ENCODE assay signal across 1 cellular context in the genomic region with DNA sequence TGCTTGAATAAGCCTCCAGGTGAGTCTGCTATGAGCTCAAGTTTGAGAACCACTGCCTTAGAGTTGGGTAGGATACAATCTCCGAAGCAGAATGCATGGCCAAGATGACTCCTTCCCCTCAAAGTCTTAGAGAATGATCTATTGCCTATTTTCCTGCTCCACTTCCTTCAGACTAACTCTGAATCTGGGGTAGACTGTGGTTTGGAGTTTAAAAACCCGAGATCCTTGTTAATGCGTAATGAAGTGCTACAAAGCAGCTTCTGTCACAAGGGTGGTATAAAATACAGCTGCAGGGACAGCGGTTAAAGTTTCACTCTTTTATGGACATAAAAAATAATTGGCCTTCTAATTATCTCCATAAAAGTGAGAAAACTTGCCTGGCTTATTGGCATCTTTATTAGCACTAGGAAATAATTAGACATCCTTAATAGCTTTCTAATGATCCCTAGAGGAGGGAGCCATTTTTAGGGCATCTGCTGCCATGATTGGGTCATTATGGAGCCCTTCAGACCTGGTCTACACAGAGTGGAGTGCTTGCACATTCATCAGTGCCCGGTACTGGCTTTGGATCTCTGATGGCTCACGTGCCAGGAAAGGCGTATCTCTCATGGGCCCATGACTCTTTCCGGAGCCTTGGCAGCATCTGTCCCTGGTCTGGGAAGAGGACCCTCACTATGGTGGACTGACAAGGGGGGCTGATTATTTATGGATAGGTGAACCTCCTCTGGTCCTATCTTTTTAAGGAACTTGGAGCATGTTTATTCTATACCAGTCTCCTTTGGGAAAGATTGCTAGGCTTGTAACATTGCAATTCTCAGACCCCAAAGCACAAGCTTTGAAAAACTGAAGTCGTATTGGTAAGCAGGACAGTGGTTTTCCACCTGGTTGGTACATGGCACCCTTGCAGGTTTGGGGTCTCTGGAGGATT.
TF ChIP-seq lines count a peak whose summit lies in the region.

No MANE protein-coding gene starts in this region.

TF ChIP-seq in SK-N-SH treated with all-trans-retinoic acid at 6 μM for 48 hours, 23 proteins besides CTCF, POLR2A, EP300 and RAD21 (continued from another document):
- TF ChIP-seq, protein P1, sequence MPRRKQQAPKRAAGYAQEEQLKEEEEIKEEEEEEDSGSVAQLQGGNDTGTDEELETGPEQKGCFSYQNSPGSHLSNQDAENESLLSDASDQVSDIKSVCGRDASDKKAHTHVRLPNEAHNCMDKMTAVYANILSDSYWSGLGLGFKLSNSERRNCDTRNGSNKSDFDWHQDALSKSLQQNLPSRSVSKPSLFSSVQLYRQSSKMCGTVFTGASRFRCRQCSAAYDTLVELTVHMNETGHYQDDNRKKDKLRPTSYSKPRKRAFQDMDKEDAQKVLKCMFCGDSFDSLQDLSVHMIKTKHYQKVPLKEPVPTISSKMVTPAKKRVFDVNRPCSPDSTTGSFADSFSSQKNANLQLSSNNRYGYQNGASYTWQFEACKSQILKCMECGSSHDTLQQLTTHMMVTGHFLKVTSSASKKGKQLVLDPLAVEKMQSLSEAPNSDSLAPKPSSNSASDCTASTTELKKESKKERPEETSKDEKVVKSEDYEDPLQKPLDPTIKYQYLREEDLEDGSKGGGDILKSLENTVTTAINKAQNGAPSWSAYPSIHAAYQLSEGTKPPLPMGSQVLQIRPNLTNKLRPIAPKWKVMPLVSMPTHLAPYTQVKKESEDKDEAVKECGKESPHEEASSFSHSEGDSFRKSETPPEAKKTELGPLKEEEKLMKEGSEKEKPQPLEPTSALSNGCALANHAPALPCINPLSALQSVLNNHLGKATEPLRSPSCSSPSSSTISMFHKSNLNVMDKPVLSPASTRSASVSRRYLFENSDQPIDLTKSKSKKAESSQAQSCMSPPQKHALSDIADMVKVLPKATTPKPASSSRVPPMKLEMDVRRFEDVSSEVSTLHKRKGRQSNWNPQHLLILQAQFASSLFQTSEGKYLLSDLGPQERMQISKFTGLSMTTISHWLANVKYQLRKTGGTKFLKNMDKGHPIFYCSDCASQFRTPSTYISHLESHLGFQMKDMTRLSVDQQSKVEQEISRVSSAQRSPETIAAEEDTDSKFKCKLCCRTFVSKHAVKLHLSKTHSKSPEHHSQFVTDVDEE (CRISPR knock-in tag; IDR thresholded peaks at IDR 0.05): no peak
- TF ChIP-seq TCF4 (CRISPR knock-in tag; IDR thresholded peaks at IDR 0.05; ENCODE audit: borderline replicate concordance) (no peak), ZNF565 (CRISPR knock-in tag; conservative IDR thresholded peaks at IDR 0.05; ENCODE audit: low read depth) (no peak), RARB (CRISPR knock-in tag; IDR thresholded peaks at IDR 0.05) (no peak), TOX (CRISPR knock-in tag; IDR thresholded peaks at IDR 0.05; ENCODE audit: borderline replicate concordance) (no peak), OSR1 (CRISPR knock-in tag; IDR thresholded peaks at IDR 0.05) (no peak), SNAI2 (CRISPR knock-in tag; IDR thresholded peaks at IDR 0.05) (no peak), ISL1 (CRISPR knock-in tag; IDR thresholded peaks at IDR 0.05) (no peak), ZFP3 (CRISPR knock-in tag; IDR thresholded peaks at IDR 0.05) (no peak)
- TF ChIP-seq, protein P2, sequence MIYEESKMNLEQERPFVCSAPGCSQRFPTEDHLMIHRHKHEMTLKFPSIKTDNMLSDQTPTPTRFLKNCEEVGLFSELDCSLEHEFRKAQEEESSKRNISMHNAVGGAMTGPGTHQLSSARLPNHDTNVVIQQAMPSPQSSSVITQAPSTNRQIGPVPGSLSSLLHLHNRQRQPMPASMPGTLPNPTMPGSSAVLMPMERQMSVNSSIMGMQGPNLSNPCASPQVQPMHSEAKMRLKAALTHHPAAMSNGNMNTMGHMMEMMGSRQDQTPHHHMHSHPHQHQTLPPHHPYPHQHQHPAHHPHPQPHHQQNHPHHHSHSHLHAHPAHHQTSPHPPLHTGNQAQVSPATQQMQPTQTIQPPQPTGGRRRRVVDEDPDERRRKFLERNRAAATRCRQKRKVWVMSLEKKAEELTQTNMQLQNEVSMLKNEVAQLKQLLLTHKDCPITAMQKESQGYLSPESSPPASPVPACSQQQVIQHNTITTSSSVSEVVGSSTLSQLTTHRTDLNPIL (CRISPR knock-in tag; IDR thresholded peaks at IDR 0.05; ENCODE audit: low read depth): no peak
- TF ChIP-seq, protein P3, sequence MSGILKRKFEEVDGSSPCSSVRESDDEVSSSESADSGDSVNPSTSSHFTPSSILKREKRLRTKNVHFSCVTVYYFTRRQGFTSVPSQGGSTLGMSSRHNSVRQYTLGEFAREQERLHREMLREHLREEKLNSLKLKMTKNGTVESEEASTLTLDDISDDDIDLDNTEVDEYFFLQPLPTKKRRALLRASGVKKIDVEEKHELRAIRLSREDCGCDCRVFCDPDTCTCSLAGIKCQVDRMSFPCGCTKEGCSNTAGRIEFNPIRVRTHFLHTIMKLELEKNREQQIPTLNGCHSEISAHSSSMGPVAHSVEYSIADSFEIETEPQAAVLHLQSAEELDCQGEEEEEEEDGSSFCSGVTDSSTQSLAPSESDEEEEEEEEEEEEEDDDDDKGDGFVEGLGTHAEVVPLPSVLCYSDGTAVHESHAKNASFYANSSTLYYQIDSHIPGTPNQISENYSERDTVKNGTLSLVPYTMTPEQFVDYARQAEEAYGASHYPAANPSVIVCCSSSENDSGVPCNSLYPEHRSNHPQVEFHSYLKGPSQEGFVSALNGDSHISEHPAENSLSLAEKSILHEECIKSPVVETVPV (CRISPR knock-in tag; IDR thresholded peaks at IDR 0.05): no peak
